1 cellular context compared by ENCODE assay signal in genomic region chr14:95468416-95469133, GRCh38.
TF ChIP-seq lines count a peak whose summit lies in the region.

No MANE protein-coding gene starts in this region.

TF ChIP-seq in HepG2, 621 proteins besides CTCF, POLR2A, EP300 and RAD21 (continues in another document):
- TF ChIP-seq FOXA3 (CRISPR knock-in tag; IDR thresholded peaks at IDR 0.05) (peak; percentile 42; the same call in 1 of the 2 replicates), ZNF674 (CRISPR knock-in tag; IDR thresholded peaks at IDR 0.05; ENCODE audit: low read depth) (no peak), RARA (CRISPR knock-in tag; IDR thresholded peaks at IDR 0.05) (peak; percentile 51; the same call in 1 of the 2 replicates), ZNF33B (CRISPR knock-in tag; IDR thresholded peaks at IDR 0.05) (no peak), ETV5 (CRISPR knock-in tag; IDR thresholded peaks at IDR 0.05; ENCODE audit: borderline replicate concordance) (no peak), ASH2L (IDR thresholded peaks at IDR 0.05; ENCODE audit: insufficient read length, low read depth, low read length) (no peak), SUZ12 (IDR thresholded peaks at IDR 0.05; ENCODE audit: low read depth, low read length) (no peak), HIVEP1 (CRISPR knock-in tag; IDR thresholded peaks at IDR 0.05) (no peak), POLR2AphosphoS2 (IDR thresholded peaks at IDR 0.05; ENCODE audit: low read depth, low read length) (no peak), ZNF136 (CRISPR knock-in tag; IDR thresholded peaks at IDR 0.05; ENCODE audit: low read depth) (no peak), SP5 (CRISPR knock-in tag; IDR thresholded peaks at IDR 0.05; ENCODE audit: borderline replicate concordance, low read depth) (no peak), ZNF776 (CRISPR knock-in tag; IDR thresholded peaks at IDR 0.05) (no peak), FOXA1 (IDR thresholded peaks at IDR 0.05) (no peak), FOXA1 (CRISPR knock-in tag; IDR thresholded peaks at IDR 0.05) (no peak), PLRG1 (conservative IDR thresholded peaks at IDR 0.05) (no peak), NONO (IDR thresholded peaks at IDR 0.05) (no peak), NONO (CRISPR knock-in tag; conservative IDR thresholded peaks at IDR 0.05) (no peak), DRAP1 (CRISPR knock-in tag; IDR thresholded peaks at IDR 0.05) (no peak), SALL1 (CRISPR knock-in tag; IDR thresholded peaks at IDR 0.05) (peak; percentile 40), ZNF382 (CRISPR knock-in tag; IDR thresholded peaks at IDR 0.05; ENCODE audit: borderline replicate concordance) (no peak), PPARG (CRISPR knock-in tag; conservative IDR thresholded peaks at IDR 0.05) (peak; percentile 73), BHLHE40 (IDR thresholded peaks at IDR 0.05; ENCODE audit: low read length) (no peak), ZNF562 (CRISPR knock-in tag; IDR thresholded peaks at IDR 0.05; ENCODE audit: borderline replicate concordance) (no peak), PRDM4 (CRISPR knock-in tag; IDR thresholded peaks at IDR 0.05; ENCODE audit: borderline replicate concordance) (no peak), NFATC3 (CRISPR knock-in tag; IDR thresholded peaks at IDR 0.05) (no peak), SOX13 (IDR thresholded peaks at IDR 0.05) (no peak), SOX13 (CRISPR knock-in tag; conservative IDR thresholded peaks at IDR 0.05 in 1 of 2, IDR thresholded peaks at IDR 0.05 in 1 of 2) (peak in 1 of 2 experiments; percentile 54; a peak in 2 of 4 replicates), ZNF12 (CRISPR knock-in tag; IDR thresholded peaks at IDR 0.05) (no peak), ZNF543 (CRISPR knock-in tag; IDR thresholded peaks at IDR 0.05) (no peak), ZFX (CRISPR knock-in tag; IDR thresholded peaks at IDR 0.05; ENCODE audit: low read depth) (peak; percentile 29; the same call in 1 of the 2 replicates), ZSCAN12 (CRISPR knock-in tag; IDR thresholded peaks at IDR 0.05) (no peak), ZNF343 (CRISPR knock-in tag; IDR thresholded peaks at IDR 0.05) (no peak), XRCC5 (optimal IDR thresholded peaks at IDR 0.05; ENCODE audit: low read length) (peak; percentile 25), ZNF383 (CRISPR knock-in tag; IDR thresholded peaks at IDR 0.05; ENCODE audit: borderline replicate concordance) (no peak), PHF21A (CRISPR knock-in tag; IDR thresholded peaks at IDR 0.05) (peak; percentile 35; the same call in 1 of the 2 replicates), SRF (IDR thresholded peaks at IDR 0.05; ENCODE audit: low read depth, low read length) (no peak), ZNF296 (CRISPR knock-in tag; conservative IDR thresholded peaks at IDR 0.05) (no peak), MXD4 (CRISPR knock-in tag; IDR thresholded peaks at IDR 0.05) (no peak), TP53 (CRISPR knock-in tag; conservative IDR thresholded peaks at IDR 0.05) (no peak), ZNF510 (CRISPR knock-in tag; IDR thresholded peaks at IDR 0.05; ENCODE audit: low read depth) (no peak), HES4 (CRISPR knock-in tag; IDR thresholded peaks at IDR 0.05; ENCODE audit: borderline replicate concordance) (no peak), NR2F1 (CRISPR knock-in tag; IDR thresholded peaks at IDR 0.05) (0 out of 4 replicates have a peak, but pooled peaks have one; percentile 18 to 52), ZBTB21 (CRISPR knock-in tag; IDR thresholded peaks at IDR 0.05) (no peak), ZNF292 (CRISPR knock-in tag; IDR thresholded peaks at IDR 0.05; ENCODE audit: borderline replicate concordance, low read depth) (peak; percentile 34; the same call in 1 of the 2 replicates), RBM22 (optimal IDR thresholded peaks at IDR 0.05; ENCODE audit: low read length) (no peak), NFKB2 (CRISPR knock-in tag; IDR thresholded peaks at IDR 0.05; ENCODE audit: borderline replicate concordance) (no peak), CEBPG (CRISPR knock-in tag; IDR thresholded peaks at IDR 0.05) (0 out of 2 replicates have a peak, but pooled peaks have one; percentile 48), HDAC2 (CRISPR knock-in tag; IDR thresholded peaks at IDR 0.05) (peak; percentile 34; the same call in 1 of the 2 replicates), ZFP62 (CRISPR knock-in tag; IDR thresholded peaks at IDR 0.05) (no peak), ZBTB25 (CRISPR knock-in tag; IDR thresholded peaks at IDR 0.05) (no peak), ZC3H4 (CRISPR knock-in tag; IDR thresholded peaks at IDR 0.05; ENCODE audit: borderline replicate concordance) (no peak), IRF2 (CRISPR knock-in tag; IDR thresholded peaks at IDR 0.05) (peak; percentile 17; the same call in 1 of the 2 replicates), ZNF614 (CRISPR knock-in tag; IDR thresholded peaks at IDR 0.05; ENCODE audit: borderline replicate concordance) (peak; percentile 59; the same call in 1 of the 2 replicates), SRSF9 (IDR thresholded peaks at IDR 0.05; ENCODE audit: borderline replicate concordance, insufficient read depth, low read depth, low read length, poor library complexity, severe bottlenecking) (no peak), HOXA3 (CRISPR knock-in tag; IDR thresholded peaks at IDR 0.05) (peak; percentile 46), SOX6 (IDR thresholded peaks at IDR 0.05) (no peak), SOX6 (CRISPR knock-in tag; IDR thresholded peaks at IDR 0.05) (peak; percentile 48; the same call in 1 of the 2 replicates), RXRA (CRISPR knock-in tag; IDR thresholded peaks at IDR 0.05) (no peak; the same call in 1 of the 2 replicates), ZIK1 (CRISPR knock-in tag; IDR thresholded peaks at IDR 0.05; ENCODE audit: borderline replicate concordance, low read depth) (no peak), SAP130 (CRISPR knock-in tag; IDR thresholded peaks at IDR 0.05; ENCODE audit: low read depth) (peak; percentile 30; the same call in 1 of the 2 replicates), YY1 (IDR thresholded peaks at IDR 0.05; ENCODE audit: insufficient read depth, insufficient replicate concordance, low read depth, low read length) (no peak), ARNT (IDR thresholded peaks at IDR 0.05) (no peak), ZSCAN29 (CRISPR knock-in tag; conservative IDR thresholded peaks at IDR 0.05) (no peak), ZNF274 (CRISPR knock-in tag; IDR thresholded peaks at IDR 0.05) (no peak), GTF3A (CRISPR knock-in tag; conservative IDR thresholded peaks at IDR 0.05) (no peak)
- TF ChIP-seq, protein P1, sequence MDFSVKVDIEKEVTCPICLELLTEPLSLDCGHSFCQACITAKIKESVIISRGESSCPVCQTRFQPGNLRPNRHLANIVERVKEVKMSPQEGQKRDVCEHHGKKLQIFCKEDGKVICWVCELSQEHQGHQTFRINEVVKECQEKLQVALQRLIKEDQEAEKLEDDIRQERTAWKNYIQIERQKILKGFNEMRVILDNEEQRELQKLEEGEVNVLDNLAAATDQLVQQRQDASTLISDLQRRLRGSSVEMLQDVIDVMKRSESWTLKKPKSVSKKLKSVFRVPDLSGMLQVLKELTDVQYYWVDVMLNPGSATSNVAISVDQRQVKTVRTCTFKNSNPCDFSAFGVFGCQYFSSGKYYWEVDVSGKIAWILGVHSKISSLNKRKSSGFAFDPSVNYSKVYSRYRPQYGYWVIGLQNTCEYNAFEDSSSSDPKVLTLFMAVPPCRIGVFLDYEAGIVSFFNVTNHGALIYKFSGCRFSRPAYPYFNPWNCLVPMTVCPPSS (IDR thresholded peaks at IDR 0.05), result no peak
- TF ChIP-seq, protein P2, sequence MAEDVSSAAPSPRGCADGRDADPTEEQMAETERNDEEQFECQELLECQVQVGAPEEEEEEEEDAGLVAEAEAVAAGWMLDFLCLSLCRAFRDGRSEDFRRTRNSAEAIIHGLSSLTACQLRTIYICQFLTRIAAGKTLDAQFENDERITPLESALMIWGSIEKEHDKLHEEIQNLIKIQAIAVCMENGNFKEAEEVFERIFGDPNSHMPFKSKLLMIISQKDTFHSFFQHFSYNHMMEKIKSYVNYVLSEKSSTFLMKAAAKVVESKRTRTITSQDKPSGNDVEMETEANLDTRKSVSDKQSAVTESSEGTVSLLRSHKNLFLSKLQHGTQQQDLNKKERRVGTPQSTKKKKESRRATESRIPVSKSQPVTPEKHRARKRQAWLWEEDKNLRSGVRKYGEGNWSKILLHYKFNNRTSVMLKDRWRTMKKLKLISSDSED (CRISPR knock-in tag; IDR thresholded peaks at IDR 0.05), result no peak
- TF ChIP-seq, protein P3, sequence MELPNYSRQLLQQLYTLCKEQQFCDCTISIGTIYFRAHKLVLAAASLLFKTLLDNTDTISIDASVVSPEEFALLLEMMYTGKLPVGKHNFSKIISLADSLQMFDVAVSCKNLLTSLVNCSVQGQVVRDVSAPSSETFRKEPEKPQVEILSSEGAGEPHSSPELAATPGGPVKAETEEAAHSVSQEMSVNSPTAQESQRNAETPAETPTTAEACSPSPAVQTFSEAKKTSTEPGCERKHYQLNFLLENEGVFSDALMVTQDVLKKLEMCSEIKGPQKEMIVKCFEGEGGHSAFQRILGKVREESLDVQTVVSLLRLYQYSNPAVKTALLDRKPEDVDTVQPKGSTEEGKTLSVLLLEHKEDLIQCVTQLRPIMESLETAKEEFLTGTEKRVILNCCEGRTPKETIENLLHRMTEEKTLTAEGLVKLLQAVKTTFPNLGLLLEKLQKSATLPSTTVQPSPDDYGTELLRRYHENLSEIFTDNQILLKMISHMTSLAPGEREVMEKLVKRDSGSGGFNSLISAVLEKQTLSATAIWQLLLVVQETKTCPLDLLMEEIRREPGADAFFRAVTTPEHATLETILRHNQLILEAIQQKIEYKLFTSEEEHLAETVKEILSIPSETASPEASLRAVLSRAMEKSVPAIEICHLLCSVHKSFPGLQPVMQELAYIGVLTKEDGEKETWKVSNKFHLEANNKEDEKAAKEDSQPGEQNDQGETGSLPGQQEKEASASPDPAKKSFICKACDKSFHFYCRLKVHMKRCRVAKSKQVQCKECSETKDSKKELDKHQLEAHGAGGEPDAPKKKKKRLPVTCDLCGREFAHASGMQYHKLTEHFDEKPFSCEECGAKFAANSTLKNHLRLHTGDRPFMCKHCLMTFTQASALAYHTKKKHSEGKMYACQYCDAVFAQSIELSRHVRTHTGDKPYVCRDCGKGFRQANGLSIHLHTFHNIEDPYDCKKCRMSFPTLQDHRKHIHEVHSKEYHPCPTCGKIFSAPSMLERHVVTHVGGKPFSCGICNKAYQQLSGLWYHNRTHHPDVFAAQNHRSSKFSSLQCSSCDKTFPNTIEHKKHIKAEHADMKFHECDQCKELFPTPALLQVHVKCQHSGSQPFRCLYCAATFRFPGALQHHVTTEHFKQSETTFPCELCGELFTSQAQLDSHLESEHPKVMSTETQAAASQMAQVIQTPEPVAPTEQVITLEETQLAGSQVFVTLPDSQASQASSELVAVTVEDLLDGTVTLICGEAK (IDR thresholded peaks at IDR 0.05), result no peak
- TF ChIP-seq, protein P3 (CRISPR knock-in tag; IDR thresholded peaks at IDR 0.05), result no peak
